In the genomic region with DNA sequence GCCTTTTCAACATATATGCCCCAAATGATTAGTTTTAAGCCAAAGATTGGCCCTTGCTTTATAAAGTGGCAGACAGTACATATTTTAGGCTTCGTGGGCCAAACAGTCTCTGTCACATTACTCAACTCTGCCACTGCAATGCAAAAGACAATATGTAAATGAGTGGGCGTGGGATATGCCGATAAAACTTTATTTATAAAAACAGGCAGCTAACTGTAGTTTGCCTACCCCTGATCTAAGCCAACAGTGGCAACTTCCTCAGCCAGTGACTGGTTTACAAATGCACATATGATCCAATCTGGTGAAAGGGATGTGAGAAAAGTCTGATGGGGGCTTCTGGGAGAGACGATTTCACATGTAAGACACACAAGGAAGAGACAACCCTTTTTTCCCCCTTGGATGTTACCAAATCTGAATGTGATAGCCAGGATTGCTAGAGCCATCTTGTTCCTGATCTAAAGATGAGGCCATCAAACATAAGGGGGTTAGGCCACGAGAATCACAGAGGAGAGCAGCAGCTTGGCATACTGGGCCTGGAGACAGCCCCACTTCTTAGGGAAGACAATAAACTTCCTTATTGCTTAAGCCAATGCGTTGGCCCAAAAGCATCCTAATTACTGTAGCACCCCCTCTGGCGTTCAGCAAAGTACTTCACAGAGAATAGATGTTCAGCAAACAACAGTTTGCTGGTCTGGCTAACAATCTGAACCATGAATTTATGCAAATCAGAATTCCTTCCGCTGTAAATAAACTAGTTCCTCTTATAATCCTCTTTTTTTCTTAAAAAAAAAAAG, we compare ENCODE assay signal across 9 cellular contexts.
DNase-seq lines count a peak whose midpoint lies in the region; ATAC-seq, FAIRE-seq and TF ChIP-seq lines count a peak whose summit lies in the region.
"Had no signal": no experiment of that assay in that cellular context is flagged by ENCODE, and none has a peak within 500 bp of the region (broad histone marks: within the 10 kb centered on the region; RNA-seq: fewer than 3 reads in every experiment).

No MANE protein-coding gene starts in this region.

- H3K4me1 ChIP-seq in kidney (ENCODE audit: control insufficient read depth in 1 of 2, insufficient read depth in 1 of 2, low read depth in 1 of 2, low read length in 2 of 2) = no peaks in the 10 kb centered on the region

- TF ChIP-seq CTCF in AG09309 (IDR thresholded peaks at IDR 0.05; ENCODE audit: control insufficient read depth, insufficient read depth, low read depth, low read length, missing control alignments) (peak; percentile 48), VCaP (conservative IDR thresholded peaks at IDR 0.05) (peak; percentile 29; the same call in 1 of the 2 replicates), kidney (IDR thresholded peaks at IDR 0.05; ENCODE audit: borderline replicate concordance, extremely low read depth, insufficient read depth) (peak; percentile 12)

- no peaks in the 10 kb centered on the region for H3K36me3 ChIP-seq in kidney (ENCODE audit: control insufficient read depth in 1 of 2, insufficient read depth in 2 of 2, low read length in 2 of 2)

- CTCF ChIA-PET in HEK293T (lab: Yijun Ruan, JAX) = no interaction called here

- FAIRE-seq in kidney (lab: Jason Lieb, UNC) = no peak

- ATAC-seq in HG03342 (IDR thresholded peaks at IDR 0.05; ENCODE audit: unreplicated experiment) (no peak), HG02885 (IDR thresholded peaks at IDR 0.05; ENCODE audit: poor library complexity, unreplicated experiment) (no peak)

- DNase-seq in AG09309 (ENCODE audit: low read depth) (peak; percentile 18), HEK293T (ENCODE audit: extremely low spot score) (peak; percentile 30), kidney (no peak), NCI-H774 (lab: John Stamatoyannopoulos, UW) (no peak), NCI-H1436 (lab: John Stamatoyannopoulos, UW) (no peak)

- H3K9ac ChIP-seq in kidney (ENCODE audit: low read length in 2 of 2) = no peak overlapping the region

- POLR2A ChIA-PET in HEK293T (lab: Yijun Ruan, JAX) = no interaction called here

- no peaks in the 10 kb centered on the region for H3K9me3 ChIP-seq in kidney (ENCODE audit: control insufficient read depth in 1 of 2, low read length in 2 of 2)

- intact Hi-C loops in kidney (cut with DNase I) = no loop called here

- H3K27ac ChIP-seq in VCaP (no peak overlapping the region), kidney (ENCODE audit: low read depth in 2 of 2, low read length in 2 of 2) (no peak overlapping the region)
- H3K27ac ChIP-seq: skin epidermis had no signal

- no peak overlapping the region for H3K4me3 ChIP-seq in AG09309 (ENCODE audit: control insufficient read depth, low read depth, low read length)
- no peak overlapping the region for H3K4me3 ChIP-seq in kidney (ENCODE audit: low read length in 2 of 2)
- H3K4me3 ChIP-seq: skin epidermis had no signal

TF ChIP-seq in HEK293T, 16 proteins besides CTCF, POLR2A, EP300 and RAD21:
- no peak for TF ChIP-seq ELF4 (IDR thresholded peaks at IDR 0.05)
- no peak for TF ChIP-seq FOXK2 (IDR thresholded peaks at IDR 0.05)
- no peak for TF ChIP-seq TARDBP (IDR thresholded peaks at IDR 0.05)
- no peak for TF ChIP-seq LEF1 (IDR thresholded peaks at IDR 0.05; ENCODE audit: borderline replicate concordance)
- TF ChIP-seq L3MBTL2 (conservative IDR thresholded peaks at IDR 0.05) = no peak
- TF ChIP-seq ARNT (IDR thresholded peaks at IDR 0.05) = no peak
- TF ChIP-seq NFRKB (IDR thresholded peaks at IDR 0.05) = no peak
- TF ChIP-seq SUZ12 (IDR thresholded peaks at IDR 0.05) = no peak
- no peak for TF ChIP-seq SP1 (IDR thresholded peaks at IDR 0.05)
- TF ChIP-seq BHLHE40 (IDR thresholded peaks at IDR 0.05; ENCODE audit: borderline replicate concordance) = no peak
- no peak for TF ChIP-seq PKNOX1 (IDR thresholded peaks at IDR 0.05)
- TF ChIP-seq FOXM1 (IDR thresholded peaks at IDR 0.05; ENCODE audit: borderline replicate concordance) = no peak

Comparison
In these comparisons a context has a peak if more than half of its experiments do, and no peak if none do; other contexts are left out.
1. DNase-seq: peak in AG09309 (single experiment) and HEK293T (single experiment); none in kidney (single experiment), NCI-H774 (single experiment) and NCI-H1436 (single experiment).
2. Peak in every context shown above with its lines, with median percentiles within 50 percentile points of each other: CTCF ChIP-seq.